In the genomic region with DNA sequence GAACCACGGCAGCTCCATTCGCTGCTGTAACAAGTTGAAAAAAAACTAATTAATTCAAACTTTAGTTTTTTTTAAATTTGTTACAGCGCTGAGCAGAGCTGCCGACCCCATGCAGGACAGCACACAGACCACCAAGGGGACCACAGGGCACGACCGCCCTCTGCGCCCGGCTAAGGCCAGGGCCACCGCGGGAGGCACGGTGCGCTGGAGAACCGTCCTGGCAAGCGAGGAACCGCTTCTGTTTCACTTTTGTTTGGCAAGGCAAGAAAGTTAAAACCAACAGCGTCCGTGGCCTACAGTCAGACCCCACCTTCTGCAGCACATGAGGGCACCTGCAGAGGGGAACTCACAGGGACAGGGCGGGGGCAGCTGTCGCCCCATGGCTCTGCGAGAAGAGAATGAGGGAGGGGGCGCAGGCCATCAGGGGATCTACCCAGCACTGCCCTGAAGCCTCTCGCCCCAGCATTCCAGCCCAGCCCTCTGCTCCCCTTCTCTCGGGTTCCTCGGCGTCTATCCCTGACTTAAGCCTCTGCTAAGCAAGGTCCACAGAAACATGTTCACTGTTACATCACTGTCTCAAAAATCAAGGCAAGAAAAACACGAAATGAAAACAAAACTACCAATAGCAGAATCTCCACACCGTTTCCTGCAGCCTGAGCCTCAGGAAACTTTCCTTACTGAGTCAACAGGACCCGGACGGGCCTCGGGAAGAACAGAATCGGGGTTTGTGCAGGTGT, we compare ENCODE assay signal across 2 cellular contexts.
TF ChIP-seq lines count a peak whose summit lies in the region.

No MANE protein-coding gene starts in this region.

TF ChIP-seq in liver, 16 proteins besides CTCF, POLR2A, EP300 and RAD21 (continued from another document):
- TF ChIP-seq, protein P1, sequence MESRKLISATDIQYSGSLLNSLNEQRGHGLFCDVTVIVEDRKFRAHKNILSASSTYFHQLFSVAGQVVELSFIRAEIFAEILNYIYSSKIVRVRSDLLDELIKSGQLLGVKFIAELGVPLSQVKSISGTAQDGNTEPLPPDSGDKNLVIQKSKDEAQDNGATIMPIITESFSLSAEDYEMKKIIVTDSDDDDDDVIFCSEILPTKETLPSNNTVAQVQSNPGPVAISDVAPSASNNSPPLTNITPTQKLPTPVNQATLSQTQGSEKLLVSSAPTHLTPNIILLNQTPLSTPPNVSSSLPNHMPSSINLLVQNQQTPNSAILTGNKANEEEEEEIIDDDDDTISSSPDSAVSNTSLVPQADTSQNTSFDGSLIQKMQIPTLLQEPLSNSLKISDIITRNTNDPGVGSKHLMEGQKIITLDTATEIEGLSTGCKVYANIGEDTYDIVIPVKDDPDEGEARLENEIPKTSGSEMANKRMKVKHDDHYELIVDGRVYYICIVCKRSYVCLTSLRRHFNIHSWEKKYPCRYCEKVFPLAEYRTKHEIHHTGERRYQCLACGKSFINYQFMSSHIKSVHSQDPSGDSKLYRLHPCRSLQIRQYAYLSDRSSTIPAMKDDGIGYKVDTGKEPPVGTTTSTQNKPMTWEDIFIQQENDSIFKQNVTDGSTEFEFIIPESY (IDR thresholded peaks at IDR 0.05): no peak
- TF ChIP-seq FOXA2 (IDR thresholded peaks at IDR 0.05): no peak
- no peak for TF ChIP-seq HNF4A (conservative IDR thresholded peaks at IDR 0.05)
- TF ChIP-seq EGR1 (IDR thresholded peaks at IDR 0.05; ENCODE audit: low read depth in 2 of 2): no peak

TF ChIP-seq in HepG2, 621 proteins besides CTCF, POLR2A, EP300 and RAD21 (continued from another document):
- TF ChIP-seq ZNF747 (CRISPR knock-in tag; IDR thresholded peaks at IDR 0.05; ENCODE audit: borderline replicate concordance): no peak
- no peak for TF ChIP-seq KAT2B (IDR thresholded peaks at IDR 0.05; ENCODE audit: borderline replicate concordance, low read depth, low read length)
- no peak for TF ChIP-seq NR3C1 (CRISPR knock-in tag; IDR thresholded peaks at IDR 0.05)
- no peak for TF ChIP-seq ZBTB1 (CRISPR knock-in tag; IDR thresholded peaks at IDR 0.05; ENCODE audit: borderline replicate concordance)
- TF ChIP-seq SIN3A (IDR thresholded peaks at IDR 0.05; ENCODE audit: borderline replicate concordance, low read depth, low read length): no peak
- TF ChIP-seq PHB2 (IDR thresholded peaks at IDR 0.05; ENCODE audit: partially characterized antibody): no peak
- TF ChIP-seq, protein P2, sequence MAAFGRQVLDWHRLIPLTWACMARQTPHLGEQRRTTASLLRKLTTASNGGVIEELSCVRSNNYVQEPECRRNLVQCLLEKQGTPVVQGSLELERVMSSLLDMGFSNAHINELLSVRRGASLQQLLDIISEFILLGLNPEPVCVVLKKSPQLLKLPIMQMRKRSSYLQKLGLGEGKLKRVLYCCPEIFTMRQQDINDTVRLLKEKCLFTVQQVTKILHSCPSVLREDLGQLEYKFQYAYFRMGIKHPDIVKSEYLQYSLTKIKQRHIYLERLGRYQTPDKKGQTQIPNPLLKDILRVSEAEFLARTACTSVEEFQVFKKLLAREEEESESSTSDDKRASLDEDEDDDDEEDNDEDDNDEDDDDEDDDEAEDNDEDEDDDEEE (CRISPR knock-in tag; IDR thresholded peaks at IDR 0.05): no peak
- no peak for TF ChIP-seq ZFP1 (CRISPR knock-in tag; IDR thresholded peaks at IDR 0.05)
- no peak for TF ChIP-seq HOXA5 (CRISPR knock-in tag; IDR thresholded peaks at IDR 0.05)
- TF ChIP-seq ZNF713 (CRISPR knock-in tag; IDR thresholded peaks at IDR 0.05): no peak
- TF ChIP-seq SALL2 (CRISPR knock-in tag; IDR thresholded peaks at IDR 0.05): no peak
- no peak for TF ChIP-seq ZNF367 (CRISPR knock-in tag; IDR thresholded peaks at IDR 0.05; ENCODE audit: borderline replicate concordance)
